8 cellular contexts compared by ENCODE assay signal in genomic region chr2:241860184-241861078, GRCh38. TPM values are rescaled to one million over a fixed set of nuclear protein-coding genes. Genes with fewer than 3 reads are reported as not detected.
DNase-seq lines count a peak whose midpoint lies in the region; ATAC-seq lines count a peak whose summit lies in the region.

No MANE protein-coding gene starts in this region.

- WGBS in right cardiac atrium: 79% methylated on average over 10 of the region's 10 CpGs

- peaks cover 4% of the 10 kb centered on the region for H3K4me1 ChIP-seq in right cardiac atrium (ENCODE audit: control insufficient read depth, insufficient read depth, low read length)

- peak overlapping the region; percentile 12 for H3K4me3 ChIP-seq in right cardiac atrium (ENCODE audit: low read length)

- DNase-seq in NCI-H2171 treated with DMSO at 0.1 percent for 48 hours (lab: John Stamatoyannopoulos, UW) (peak; percentile 45), NCI-H2171 (lab: John Stamatoyannopoulos, UW) (no peak), SK-N-DZ (ENCODE audit: low spot score) (peak; percentile 62), right cardiac atrium (peak; percentile 47 to 72 (median 69)), SHP77 treated with DMSO at 0.1 percent for 48 hours (lab: John Stamatoyannopoulos, UW) (no peak)

- peak overlapping the region; percentile 94 for H3K27ac ChIP-seq in right cardiac atrium (ENCODE audit: low read length)
- H3K27ac ChIP-seq in temporal lobe (ENCODE audit: low read depth, low read length): peak overlapping the region; percentile 77

- ATAC-seq in right cardiac atrium: peak; percentile 22 to 40
- no peak for ATAC-seq in GM21526 (IDR thresholded peaks at IDR 0.05; ENCODE audit: low FRiP score, unreplicated experiment)
- ATAC-seq in HG03135 (IDR thresholded peaks at IDR 0.05; ENCODE audit: unreplicated experiment): no peak

- H3K27me3 ChIP-seq in right cardiac atrium (ENCODE audit: control insufficient read depth, insufficient read depth): no peaks in the 10 kb centered on the region

- H3K9me3 ChIP-seq in right cardiac atrium (ENCODE audit: control insufficient read depth, low read length): no peaks in the 10 kb centered on the region

- intact Hi-C loops in right cardiac atrium (cut with DNase I): no loop called here

RNA-seq across cellular contexts. Expression of gene PDCD1, which starts 1.7 kb away (rescaled TPM):
- 1.4 and 1.5 TPM in 2 replicates for polyA plus RNA-seq in SK-N-DZ (2014; cell fraction: cytosol; rRNA removed)
- 0.53 and 2.6 TPM in 2 replicates for polyA plus RNA-seq in SK-N-DZ (2014; cell fraction: nucleus; rRNA removed)
- 1 to 10 TPM; 5.2 to 6.8 (median 5.4) TPM for total RNA-seq in right cardiac atrium
- polyA plus RNA-seq in right cardiac atrium: 7.4 TPM
- not detected for total RNA-seq in temporal lobe

RNA-seq across cellular contexts. Expression of gene RTP5, which starts 9.1 kb away (rescaled TPM):
- 8.1 and 9.9 TPM in 2 replicates for polyA plus RNA-seq in SK-N-DZ (2014; cell fraction: cytosol; rRNA removed)
- polyA plus RNA-seq in SK-N-DZ (2014; cell fraction: nucleus; rRNA removed): 55.7 and 73.8 TPM in 2 replicates
- total RNA-seq in right cardiac atrium (not detected), temporal lobe (5.2 TPM)
- polyA plus RNA-seq in right cardiac atrium: 0.05 TPM

RNA-seq across cellular contexts. Expression of gene NEU4, which starts 51.4 kb away (rescaled TPM):
- 63.5 and 81.6 TPM in 2 replicates for polyA plus RNA-seq in SK-N-DZ (2014; cell fraction: cytosol; rRNA removed)
- polyA plus RNA-seq in SK-N-DZ (2014; cell fraction: nucleus; rRNA removed): 78.8 and 121 TPM in 2 replicates
- 1 to 10 TPM in 1 of 4 donors, under 1 TPM in 2, not detected in 1; 0.17 to 1.4 (median 0.84) TPM for total RNA-seq in right cardiac atrium
- polyA plus RNA-seq in right cardiac atrium: 0.68 TPM
- total RNA-seq in temporal lobe: 1.5 TPM

Comparison
In these comparisons a context has a peak if more than half of its experiments do, and no peak if none do; other contexts are left out.
1. DNase-seq: peak in NCI-H2171 treated with DMSO at 0.1 percent for 48 hours (single experiment), SK-N-DZ (single experiment) and right cardiac atrium (3 of 3); none in NCI-H2171 (single experiment) and SHP77 treated with DMSO at 0.1 percent for 48 hours (single experiment).
2. ATAC-seq: peak in right cardiac atrium (2 of 2); none in GM21526 (single experiment) and HG03135 (single experiment).